ENCODE assay signal across 8 cellular contexts in the genomic region with DNA sequence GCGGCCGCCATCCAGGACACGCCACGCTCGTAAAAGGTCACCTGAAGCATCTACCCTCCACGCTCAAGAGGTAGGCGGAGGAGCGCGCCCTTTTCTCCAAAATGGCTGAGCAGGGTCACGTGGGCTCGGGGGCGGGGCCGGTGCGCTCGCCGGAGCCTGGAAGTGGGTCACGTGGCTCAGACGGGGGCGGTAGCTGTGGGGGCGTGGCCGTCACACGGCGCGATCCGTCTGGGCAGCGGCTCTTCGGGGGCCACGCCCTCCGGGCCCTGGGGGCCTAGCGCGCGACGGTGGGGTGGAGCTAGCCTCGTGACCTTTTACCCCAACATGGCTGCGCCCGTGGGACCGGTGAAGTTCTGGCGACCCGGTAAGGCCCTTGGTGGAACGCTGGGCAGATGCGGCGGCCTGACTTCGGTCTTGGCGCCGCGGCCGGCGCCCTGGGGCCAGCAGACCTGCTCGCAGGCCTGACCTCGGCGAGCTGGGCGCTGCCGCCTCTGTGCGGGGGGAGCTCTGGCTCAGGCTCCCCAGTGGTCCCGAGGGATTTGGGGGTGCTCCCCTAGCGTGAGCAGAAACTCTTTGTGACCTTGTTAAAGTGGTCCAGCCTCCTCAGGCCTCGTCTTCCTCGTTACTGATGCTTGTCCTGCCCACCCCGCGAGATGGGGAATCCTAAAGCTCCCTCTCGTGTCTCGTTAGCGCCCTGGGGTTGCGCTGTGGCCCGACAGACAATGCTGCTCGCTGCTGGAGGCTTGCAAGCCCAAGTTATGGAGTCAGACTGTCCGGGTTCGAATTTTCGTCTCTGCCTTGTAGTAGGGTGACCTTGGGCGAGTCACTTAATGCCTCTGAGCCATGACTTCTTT. TPM values are rescaled to one million over a fixed set of nuclear protein-coding genes. Genes with fewer than 3 reads are reported as not detected.
DNase-seq lines count a peak whose midpoint lies in the region; ATAC-seq and TF ChIP-seq lines count a peak whose summit lies in the region.

A gene with protein sequence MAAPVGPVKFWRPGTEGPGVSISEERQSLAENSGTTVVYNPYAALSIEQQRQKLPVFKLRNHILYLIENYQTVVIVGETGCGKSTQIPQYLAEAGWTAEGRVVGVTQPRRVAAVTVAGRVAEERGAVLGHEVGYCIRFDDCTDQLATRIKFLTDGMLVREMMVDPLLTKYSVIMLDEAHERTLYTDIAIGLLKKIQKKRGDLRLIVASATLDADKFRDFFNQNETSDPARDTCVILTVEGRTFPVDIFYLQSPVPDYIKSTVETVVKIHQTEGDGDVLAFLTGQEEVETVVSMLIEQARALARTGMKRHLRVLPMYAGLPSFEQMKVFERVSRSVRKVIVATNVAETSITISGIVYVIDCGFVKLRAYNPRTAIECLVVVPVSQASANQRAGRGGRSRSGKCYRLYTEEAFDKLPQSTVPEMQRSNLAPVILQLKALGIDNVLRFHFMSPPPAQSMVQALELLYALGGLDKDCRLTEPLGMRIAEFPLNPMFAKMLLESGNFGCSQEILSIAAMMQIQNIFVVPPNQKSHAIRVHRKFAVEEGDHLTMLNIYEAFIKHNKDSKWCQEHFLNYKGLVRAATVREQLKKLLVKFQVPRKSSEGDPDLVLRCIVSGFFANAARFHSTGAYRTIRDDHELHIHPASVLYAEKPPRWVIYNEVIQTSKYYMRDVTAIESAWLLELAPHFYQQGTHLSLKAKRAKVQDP (plus strand): TSS at position 301 of the 854 bp plus-strand sequence. CDS start 24 bp downstream, at position 325.

- POLR2A ChIA-PET in Panc1 (lab: Charles Lee): interaction anchor here (0.6 to 1.7 kb wide), 3 partner anchors 10 to 266 kb away, joined by 3 to 6 read pairs (median 3); no protein-coding TSS in a partner anchor

- in situ Hi-C loops in Panc1 (cut with HindIII; ENCODE audit: low pct_unique_long_range_greater_than_20kb, low sequenced_read_pairs): no loop called here

- intact Hi-C loops in Panc1 (cut with micrococcal nuclease; ENCODE audit: unreplicated experiment) (no loop called here), esophagus muscularis mucosa (cut with DNase I) (no loop called here)

- no TSS peak for BruUV-seq in Panc1 (replicated peaks; lab: Mats Ljungman, UMichigan)

- ATAC-seq in GM21723 (IDR thresholded peaks at IDR 0.05; ENCODE audit: unreplicated experiment) (peak; percentile 96), Panc1 (peak; percentile 99)

- H3K27ac ChIP-seq in Panc1 (ENCODE audit: low read length) (peak within 1 kb of the TSS; percentile 98), esophagus muscularis mucosa (replicated peaks in 1 of 4) (peak within 1 kb of the TSS; percentile 91 to 98 (median 98))

- CTCF ChIA-PET in Panc1 (lab: Charles Lee): interaction anchor here (0.5 to 0.6 kb wide), 2 partner anchors 32 to 331 kb away, joined by 3 to 7 read pairs; no protein-coding TSS in a partner anchor

- TF ChIP-seq POLR2A in esophagus muscularis mucosa (IDR thresholded peaks at IDR 0.05; ENCODE audit: low read depth): no peak

- H3K27me3 ChIP-seq in Panc1 (ENCODE audit: control insufficient read depth, insufficient read depth, low read length) (no peaks in the 10 kb centered on the region), esophagus muscularis mucosa (peaks cover 0 to 2% (median 0%) of the 10 kb centered on the region in 4 donors)

- WGBS in esophagus muscularis mucosa: no CpG with 5 or more reads among the region's 70 CpGs

- H3K4me1 ChIP-seq in Panc1 (ENCODE audit: control insufficient read depth, insufficient read depth, low read length) (peaks cover 14% of the 10 kb centered on the region; the same call in 1 of the 2 replicates), esophagus muscularis mucosa (peaks cover 15 to 39% (median 33%) of the 10 kb centered on the region in 4 donors)

- no peaks in the 10 kb centered on the region for H3K9me3 ChIP-seq in Panc1 (ENCODE audit: control insufficient read depth, insufficient read depth, low read depth, low read length)
- no peaks in the 10 kb centered on the region for H3K9me3 ChIP-seq in esophagus muscularis mucosa

- TF ChIP-seq CTCF in Panc1 (IDR thresholded peaks at IDR 0.05) (peak; percentile 43), esophagus muscularis mucosa (IDR thresholded peaks at IDR 0.05) (peak in 2 of 3 experiments; percentile 43 to 48)

- DNase-seq in DMS79 treated with DMSO at 0.1 percent for 48 hours (lab: John Stamatoyannopoulos, UW): peak; percentile 83
- DNase-seq in KG1 (lab: John Stamatoyannopoulos, UW): peak; percentile 94
- DNase-seq in Panc1 (ENCODE audit: low read depth, low spot score): peak; percentile 77
- peak; percentile 98 to 99 for DNase-seq in activated T-cell treated with anti-CD3 and anti-CD28 coated beads, Interleukin-2, amount 50 U/mL, for 48 hours
- peak; percentile 100 for DNase-seq in esophagus muscularis mucosa (ENCODE audit: extremely low spot score)
- DNase-seq in myocyte (ENCODE audit: low read depth): peak; percentile 97
- DNase-seq in stimulated activated CD8-positive, alpha-beta memory T cell treated with anti-CD3 and anti-CD28 coated beads, Interleukin-7, amount 100 ng/mL, for 48 hours (ENCODE audit: extremely low read depth in 1 of 2, low read depth in 1 of 2): peak; percentile 97

- no peaks in the 10 kb centered on the region; the same call in 1 of the 2 replicates for H3K36me3 ChIP-seq in Panc1 (ENCODE audit: control insufficient read depth, insufficient read depth, low read length)
- H3K36me3 ChIP-seq in esophagus muscularis mucosa: peaks cover 0 to 11% (median 0%) of the 10 kb centered on the region in 4 donors

- H3K4me3 ChIP-seq in Panc1 (ENCODE audit: low read depth in 2 of 2, low read length in 2 of 2) (peak within 1 kb of the TSS; percentile 95 to 99), esophagus muscularis mucosa (peak within 1 kb of the TSS; percentile 82 to 99 (median 96))

- TF ChIP-seq EP300 in esophagus muscularis mucosa (IDR thresholded peaks at IDR 0.05): no peak

RNA-seq across cellular contexts. Expression of the gene that starts here (rescaled TPM):
- total RNA-seq in Panc1 (2021; ENCODE audit: unreplicated experiment) (12.2 TPM), esophagus muscularis mucosa (10 to 100 TPM; 19.7 to 31.7 (median 24.5) TPM), myocyte (10.5 and 14.0 TPM in 2 replicates)
- polyA plus RNA-seq in Panc1 (2012; ENCODE audit: insufficient read length): 8.4 TPM
- polyA plus RNA-seq in myocyte (2012): 7.4 TPM

Comparison
In these comparisons a context has a peak if more than half of its experiments do, and no peak if none do; other contexts are left out.
1. Peak in every context shown above with its lines: DNase-seq, ATAC-seq, H3K4me3 ChIP-seq and H3K27ac ChIP-seq.